ENCODE assay signal across 11 cellular contexts in genomic region chr6:170243791-170244291, GRCh38. TPM values are rescaled to one million over a fixed set of nuclear protein-coding genes. Genes with fewer than 3 reads are reported as not detected.
DNase-seq lines count a peak whose midpoint lies in the region; ATAC-seq and TF ChIP-seq lines count a peak whose summit lies in the region.
"Had no signal": no experiment of that assay in that cellular context is flagged by ENCODE, and none has a peak within 500 bp of the region (broad histone marks: within the 10 kb centered on the region; RNA-seq: fewer than 3 reads in every experiment).

No MANE protein-coding gene starts in this region.

- H3K4me1 Mint-ChIP-seq in nephron progenitor cell: peaks cover 64% of the 10 kb centered on the region

- H3K9me3 Mint-ChIP-seq in nephron progenitor cell: no peaks in the 10 kb centered on the region

- peak overlapping the region; percentile 90 for H3K27ac Mint-ChIP-seq in nephron progenitor cell

- H3K36me3 Mint-ChIP-seq in nephron progenitor cell (ENCODE audit: low read depth): no peaks in the 10 kb centered on the region

- peak in 10 of 56 donors; percentile 13 to 34 (median 22) for TF ChIP-seq CTCF in dorsolateral prefrontal cortex (IDR thresholded peaks at IDR 0.05 in 54 of 56, conservative IDR thresholded peaks at IDR 0.05 in 2 of 56; ENCODE audit: low read depth in 1 of 56, partially characterized antibody in 56 of 56)
- no peak for TF ChIP-seq CTCF in nephron progenitor cell (IDR thresholded peaks at IDR 0.05)

- peaks cover 4% of the 10 kb centered on the region for H3K27me3 Mint-ChIP-seq in nephron progenitor cell (ENCODE audit: low read depth, poor library complexity)

- intact Hi-C loops in dorsolateral prefrontal cortex (cut with DNase I): loop anchor here (1.0 to 10.0 kb wide), 2 partner anchors 45 to 59 kb away; no protein-coding TSS in a partner anchor

- DNase-seq in C1 segment of cervical spinal cord (lab: John Stamatoyannopoulos, UW): peak in 8 of 14 donors; percentile 20 to 57 (median 48)
- DNase-seq in NCI-H2196 treated with DMSO at 0.1 percent for 48 hours (lab: John Stamatoyannopoulos, UW; ENCODE audit: unreplicated experiment): peak; percentile 41
- DNase-seq in dorsolateral prefrontal cortex: peak; percentile 54 to 74 (median 60)
- DNase-seq in nephron progenitor cell: peak; percentile 55
- DNase-seq in SKM-1 treated with dmso at 0.1 percent for 144 hours (lab: John Stamatoyannopoulos, UW; ENCODE audit: unreplicated experiment): no peak
- DNase-seq in activated T-cell treated with anti-CD3 and anti-CD28 coated beads for 4 hours: no peak
- DNase-seq: NCI-H2029 treated with DMSO at 0.1 percent for 48 hours had no signal

- peak overlapping the region in 43 of 59 donors; percentile 1 to 56 (median 34) for H3K4me3 ChIP-seq in dorsolateral prefrontal cortex
- H3K4me3 ChIP-seq: adrenal gland, skin epidermis had no signal

- H3K4me3 Mint-ChIP-seq in nephron progenitor cell: peak overlapping the region; percentile 24

- H3K27me3 ChIP-seq in dorsolateral prefrontal cortex: peaks cover 0 to 2% (median 0%) of the 10 kb centered on the region in 45 donors

- ATAC-seq in GM19452 (IDR thresholded peaks at IDR 0.05; ENCODE audit: unreplicated experiment) (no peak), HG03025 (IDR thresholded peaks at IDR 0.05; ENCODE audit: low FRiP score, unreplicated experiment) (no peak)

- peak overlapping the region in 55 of 59 donors; percentile 18 to 89 (median 69) for H3K27ac ChIP-seq in dorsolateral prefrontal cortex
- H3K27ac ChIP-seq: adrenal gland, skin epidermis had no signal

RNA-seq across cellular contexts. Expression of gene DLL1, which starts 47.0 kb away (rescaled TPM):
- total RNA-seq in dorsolateral prefrontal cortex: 10 to 100 TPM in 104 of 120 experiments, 1 to 10 TPM in 16; 4.7 to 47.2 (median 15.7) TPM

Comparison
In these comparisons a context has a peak if more than half of its experiments do, and no peak if none do; other contexts are left out.
1. DNase-seq: peak in C1 segment of cervical spinal cord (8 of 14), NCI-H2196 treated with DMSO at 0.1 percent for 48 hours (single experiment), dorsolateral prefrontal cortex (10 of 10) and nephron progenitor cell (single experiment); none in SKM-1 treated with dmso at 0.1 percent for 144 hours (single experiment) and activated T-cell treated with anti-CD3 and anti-CD28 coated beads for 4 hours (single experiment).